ENCODE assay signal across 13 cellular contexts in genomic region chr2:55011741-55012574, GRCh38. TPM values are rescaled to one million over a fixed set of nuclear protein-coding genes. Genes with fewer than 3 reads are reported as not detected.
DNase-seq lines count a peak whose midpoint lies in the region; ATAC-seq, FAIRE-seq and TF ChIP-seq lines count a peak whose summit lies in the region.
"Had no signal": no experiment of that assay in that cellular context is flagged by ENCODE, and none has a peak within 500 bp of the region (broad histone marks: within the 10 kb centered on the region; RNA-seq: fewer than 3 reads in every experiment).

No MANE protein-coding gene starts in this region.

- no peak overlapping the region for H2BK120ac ChIP-seq in IMR-90 (ENCODE audit: low read depth, low read length)

- H3K4me3 Mint-ChIP-seq in naive B cell, result peak overlapping the region in 3 of 8 donors; percentile 26 to 61 (median 27)

- no peak overlapping the region for H3K14ac ChIP-seq in IMR-90 (replicated peaks; ENCODE audit: low read depth, low read length)

- H3K4me1 Mint-ChIP-seq in naive B cell, result peaks cover 32 to 54% (median 44%) of the 10 kb centered on the region in 3 donors

- no peak for ATAC-seq in A549
- no peak for ATAC-seq in IMR-90 (ENCODE audit: low read depth)
- ATAC-seq in naive B cell (ENCODE audit: low read depth in 2 of 2), result no peak
- ATAC-seq: left colon had no signal

- no peaks in the 10 kb centered on the region for H3K36me3 Mint-ChIP-seq in naive B cell

- intact Hi-C loops in IMR-90 (cut with micrococcal nuclease), result no loop called here

- in situ Hi-C loops in IMR-90 (cut with MboI; ENCODE audit: low sequenced_read_pairs), result no loop called here

- H3K23ac ChIP-seq in IMR-90 (ENCODE audit: low read depth, low read length), result no peak overlapping the region

- peaks cover 8% of the 10 kb centered on the region for H3K9me1 ChIP-seq in IMR-90 (ENCODE audit: insufficient read depth, low read length)

- no peak overlapping the region for H4K5ac ChIP-seq in IMR-90 (ENCODE audit: low read depth, low read length)

- POLR2A ChIA-PET in A549 (lab: Yijun Ruan, JAX), result no interaction called here
- POLR2A ChIA-PET in IMR-90 (lab: Charles Lee; ENCODE audit: unreplicated experiment), result no interaction called here

- no peak for TF ChIP-seq CTCF in A549 (IDR thresholded peaks at IDR 0.05)
- no peak for TF ChIP-seq CTCF in IMR-90 (conservative IDR thresholded peaks at IDR 0.05; ENCODE audit: low read depth, low read length)

- no peak for TF ChIP-seq EP300 in A549 (IDR thresholded peaks at IDR 0.05)

- H3K36me3 ChIP-seq in IMR-90 (ENCODE audit: control insufficient read depth, insufficient read depth, low read length) (no peaks in the 10 kb centered on the region), endocrine pancreas (ENCODE audit: control insufficient read depth, insufficient read depth, low read length) (no peaks in the 10 kb centered on the region)

- peaks cover 96% of the 10 kb centered on the region for H4K20me1 ChIP-seq in IMR-90 (ENCODE audit: insufficient read depth, low read length)

- peaks cover 0 to 13% of the 10 kb centered on the region in 2 experiments; a peak in 2 of 4 replicates for H3K79me1 ChIP-seq in IMR-90 (ENCODE audit: low read depth in 1 of 2, low read length in 2 of 2)

- no peak for TF ChIP-seq POLR2A in A549 (IDR thresholded peaks at IDR 0.05; ENCODE audit: low read length)
- TF ChIP-seq POLR2A in IMR-90 (IDR thresholded peaks at IDR 0.05; ENCODE audit: low read depth, low read length), result no peak

- no peak overlapping the region for H3K4ac ChIP-seq in IMR-90 (ENCODE audit: low read depth, low read length)

- no peaks in the 10 kb centered on the region for H3K9me3 Mint-ChIP-seq in naive B cell

- H2AK5ac ChIP-seq in IMR-90 (ENCODE audit: low read depth, low read length), result no peak overlapping the region

- H3K27ac ChIP-seq in A549, result peak overlapping the region; percentile 31 to 55
- no peak overlapping the region for H3K27ac ChIP-seq in IMR-90 (ENCODE audit: insufficient read depth, low read length)

- no peak overlapping the region for H2AK9ac ChIP-seq in IMR-90 (replicated peaks; ENCODE audit: low read depth, low read length, poor library complexity)

- H3K9ac ChIP-seq in IMR-90 (ENCODE audit: low read depth, low read length) (0 out of 2 replicates have a peak overlapping the region, but pooled peaks have one; percentile 29), endocrine pancreas (ENCODE audit: control insufficient read depth, insufficient read depth, low read length) (no peak overlapping the region)

- DNase-seq in A549 (ENCODE audit: low read depth in 1 of 2, low spot score in 1 of 2), result no peak
- DNase-seq in IMR-90, result no peak
- no peak for DNase-seq in naive B cell
- DNase-seq in NCI-H1436 treated with DMSO at 0.1 percent for 48 hours (lab: John Stamatoyannopoulos, UW), result no peak
- DNase-seq in NCI-H748 (lab: John Stamatoyannopoulos, UW; ENCODE audit: unreplicated experiment), result no peak
- DNase-seq in NCI-H345 treated with DMSO at 0.1 percent for 48 hours (lab: John Stamatoyannopoulos, UW; ENCODE audit: unreplicated experiment), result no peak
- DNase-seq in stimulated activated CD8-positive, alpha-beta memory T cell treated with anti-CD3 and anti-CD28 coated beads, Interleukin-4, amount 100 ng/mL, for 48 hours, result no peak
- DNase-seq: activated CD4-positive, alpha-beta T cell treated with anti-CD3 and anti-CD28 coated beads for 4 hours; central memory CD4-positive, alpha-beta T cell; left colon; NCI-H82 had no signal

- H3K4me1 ChIP-seq in A549, result peaks cover 93% of the 10 kb centered on the region
- peaks cover 27% of the 10 kb centered on the region for H3K4me1 ChIP-seq in IMR-90 (ENCODE audit: control insufficient read depth, insufficient read depth, low read length)
- H3K4me1 ChIP-seq in endocrine pancreas (ENCODE audit: control insufficient read depth, insufficient read depth, low read length), result peaks cover 53% of the 10 kb centered on the region

- H3K9me3 ChIP-seq in A549 (no peaks in the 10 kb centered on the region), IMR-90 (ENCODE audit: control insufficient read depth, insufficient read depth, low read length) (no peaks in the 10 kb centered on the region), endocrine pancreas (ENCODE audit: control insufficient read depth, low read length) (no peaks in the 10 kb centered on the region)

- peak overlapping the region; percentile 80 for H3K4me2 ChIP-seq in A549
- H3K4me2 ChIP-seq in IMR-90 (ENCODE audit: low read depth, low read length), result peak overlapping the region; percentile 44

- peak; percentile 7 for FAIRE-seq in A549 (lab: Jason Lieb, UNC)
- FAIRE-seq: H1 had no signal

- H4K8ac ChIP-seq in IMR-90 (ENCODE audit: low read depth in 2 of 2, low read length in 2 of 2), result no peak overlapping the region

- no peak overlapping the region for H2BK20ac ChIP-seq in IMR-90 (ENCODE audit: low read depth, low read length)

- no peak overlapping the region for H4K91ac ChIP-seq in IMR-90 (ENCODE audit: insufficient read depth, low read depth, low read length)

- TF ChIP-seq RAD21 in A549 (conservative IDR thresholded peaks at IDR 0.05 in 1 of 2, IDR thresholded peaks at IDR 0.05 in 1 of 2) (no peak), IMR-90 (IDR thresholded peaks at IDR 0.05; ENCODE audit: low read length) (no peak)

- H2BK5ac ChIP-seq in IMR-90 (ENCODE audit: low read depth, low read length, poor library complexity, severe bottlenecking), result peak overlapping the region; percentile 31

- no peak overlapping the region for H2AFZ ChIP-seq in IMR-90 (replicated peaks; ENCODE audit: low read length, poor library complexity)

- H3K4me3 ChIP-seq in A549 (peak overlapping the region; percentile 4; the same call in 1 of the 3 replicates), IMR-90 (ENCODE audit: insufficient read depth, low read depth, low read length) (no peak overlapping the region), endocrine pancreas (ENCODE audit: control insufficient read depth, insufficient read depth, low read length) (peak overlapping the region; percentile 65)

- no peak overlapping the region for H3K56ac ChIP-seq in IMR-90 (ENCODE audit: extremely low read depth, insufficient read depth, low read length)

- no peaks in the 10 kb centered on the region for H3K27me3 Mint-ChIP-seq in naive B cell

- BruUV-seq in IMR-90 (replicated peaks; lab: Mats Ljungman, UMichigan), result no TSS peak

- peak overlapping the region; percentile 42 to 85 (median 72) for H3K27ac Mint-ChIP-seq in naive B cell

- dilution Hi-C loops in IMR-90 (cut with HindIII; ENCODE audit: low sequenced_read_pairs, unreplicated experiment), result loop anchor here (25.0 kb wide), 1 partner anchor 150 kb away; no protein-coding TSS in a partner anchor

- CTCF ChIA-PET in A549 (lab: Yijun Ruan, JAX), result interaction anchor here (0.8 to 16.6 kb wide), 9 partner anchors 18 to 905 kb away, joined by 3 to 351 read pairs (median 4); partner anchors contain the start of gene RTN4
- CTCF ChIA-PET in IMR-90 (lab: Yijun Ruan, JAX), result interaction anchor here (0.9 to 1.0 kb wide), 2 partner anchors 12 to 38 kb away, joined by 3 to 4 read pairs; partner anchors contain the start of gene RTN4

- H3K18ac ChIP-seq in IMR-90 (ENCODE audit: low read depth, low read length), result no peak overlapping the region

- H3K27me3 ChIP-seq in IMR-90 (ENCODE audit: control insufficient read depth, insufficient read depth, low read length) (no peaks in the 10 kb centered on the region), endocrine pancreas (ENCODE audit: control insufficient read depth, insufficient read depth, low read length) (no peaks in the 10 kb centered on the region)

- no peak overlapping the region for H2BK15ac ChIP-seq in IMR-90 (ENCODE audit: low read depth, low read length)

- 5% methylated on average over 6 of the region's 6 CpGs for WGBS in A549 (ENCODE audit: missing lambda C conversion rate)
- no CpG with 5 or more reads among the region's 6 CpGs for WGBS in IMR-90 (ENCODE audit: extremely low coverage in 2 of 2, insufficient read length in 1 of 2), 2 experiments

TF ChIP-seq in IMR-90, 13 proteins besides CTCF, POLR2A, EP300 and RAD21 (continues in another document):
- TF ChIP-seq USF2 (IDR thresholded peaks at IDR 0.05; ENCODE audit: low read depth, low read length) (no peak), MAZ (IDR thresholded peaks at IDR 0.05; ENCODE audit: borderline replicate concordance, low read depth, low read length) (no peak), RFX5 (IDR thresholded peaks at IDR 0.05; ENCODE audit: low read depth, low read length) (no peak), CEBPB (IDR thresholded peaks at IDR 0.05; ENCODE audit: low read depth, low read length) (no peak), MXI1 (IDR thresholded peaks at IDR 0.05; ENCODE audit: borderline replicate concordance, low read depth, low read length) (no peak), MAFK (IDR thresholded peaks at IDR 0.05; ENCODE audit: low read depth, low read length) (no peak), NFE2L2 (IDR thresholded peaks at IDR 0.05; ENCODE audit: low read depth, low read length) (no peak)
- TF ChIP-seq, protein P1, sequence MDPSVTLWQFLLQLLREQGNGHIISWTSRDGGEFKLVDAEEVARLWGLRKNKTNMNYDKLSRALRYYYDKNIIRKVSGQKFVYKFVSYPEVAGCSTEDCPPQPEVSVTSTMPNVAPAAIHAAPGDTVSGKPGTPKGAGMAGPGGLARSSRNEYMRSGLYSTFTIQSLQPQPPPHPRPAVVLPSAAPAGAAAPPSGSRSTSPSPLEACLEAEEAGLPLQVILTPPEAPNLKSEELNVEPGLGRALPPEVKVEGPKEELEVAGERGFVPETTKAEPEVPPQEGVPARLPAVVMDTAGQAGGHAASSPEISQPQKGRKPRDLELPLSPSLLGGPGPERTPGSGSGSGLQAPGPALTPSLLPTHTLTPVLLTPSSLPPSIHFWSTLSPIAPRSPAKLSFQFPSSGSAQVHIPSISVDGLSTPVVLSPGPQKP (IDR thresholded peaks at IDR 0.05; ENCODE audit: borderline replicate concordance, low read depth, low read length), result no peak

RNA-seq across cellular contexts. Expression of gene RTN4, which starts 38.3 kb away (rescaled TPM):
- polyA plus RNA-seq in A549 (2011; rRNA removed) (302 and 336 TPM in 2 replicates), A549 (2017; fragmentation: RNase III; extraction: RNeasy Plus Mini Kit Qiagen cat#74134 plus additional on column Dnase treatment) (367 to 403 TPM (median 394 TPM) in 3 replicates), IMR-90 (2012; rRNA removed) (466 and 588 TPM in 2 replicates), naive B cell (ENCODE audit: low read depth in 6 of 6) (10 to 100 TPM; 41.3 to 57.8 (median 53.0) TPM)
- polyA plus RNA-seq in A549 (2012; cell fraction: cytosol; rRNA removed), result 195 and 217 TPM in 2 replicates
- polyA plus RNA-seq in A549 (2012; cell fraction: nucleus; rRNA removed), result 194 and 224 TPM in 2 replicates
- polyA minus RNA-seq in A549 (2011; rRNA and poly(A)+ RNA removed), result 164 and 187 TPM in 2 replicates
- total RNA-seq in IMR-90 (2012; rRNA removed), result 77.8 and 216 TPM in 2 replicates
- polyA plus RNA-seq in IMR-90 (2012; cell fraction: cytosol; rRNA removed), result 457 and 1,011 TPM in 2 replicates
- 258 and 509 TPM in 2 replicates for polyA plus RNA-seq in IMR-90 (2012; cell fraction: nucleus; rRNA removed; ENCODE audit: low replicate concordance)
